In the genomic region with DNA sequence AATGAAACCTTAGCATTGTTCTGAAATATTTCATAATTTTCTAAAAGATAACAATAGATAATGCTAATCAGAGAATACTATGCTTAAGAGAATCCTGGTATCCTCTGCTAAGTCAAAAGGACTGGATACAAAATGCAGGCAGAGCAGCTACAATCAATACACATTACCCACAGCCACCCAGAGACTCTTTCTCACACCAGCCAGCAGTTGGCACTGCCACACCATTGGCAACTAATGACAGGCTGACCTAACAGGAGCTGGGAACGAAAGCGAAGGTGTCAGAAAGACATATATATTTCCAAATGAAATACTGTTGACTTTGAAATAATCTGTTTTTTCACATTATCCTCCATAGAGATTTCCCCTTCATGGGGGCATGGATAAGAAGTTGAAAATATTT, we compare ENCODE assay signal across 26 cellular contexts.
"Had no signal": no experiment of that assay in that cellular context is flagged by ENCODE, and none has a peak within 500 bp of the region (broad histone marks: within the 10 kb centered on the region; RNA-seq: fewer than 3 reads in every experiment).

No MANE protein-coding gene starts in this region.

- H3K36me3 ChIP-seq: ovary, prostate gland had no signal

- H3K27ac Mint-ChIP-seq: activated CD4-positive, alpha-beta T cell treated with anti-CD3 and anti-CD28 coated beads for 36 hours; activated CD8-positive, alpha-beta T cell treated with anti-CD3 and anti-CD28 coated beads, Interleukin-2, amount 10 ng/mL, durations not matched to agents 7 days and 5 days; activated naive CD4-positive, alpha-beta T cell treated with anti-CD3 and anti-CD28 coated beads, Interleukin-2, amount 50 U/mL, for 24 hours; activated naive CD8-positive, alpha-beta T cell treated with anti-CD3 and anti-CD28 coated beads, Interleukin-2, amount 50 U/mL, for 24 hours; dendritic cell treated with granulocyte-macrophage colony-stimulating factor and Interleukin-4, amounts not matched to agents 40 ng/mL and 50 ng/mL, for 4 days; endodermal cell; mesothelial cell of epicardium; naive thymus-derived CD4-positive, alpha-beta T cell; T-cell; T-helper 2 cell treated with Interferon-gamma antibody and Interleukin-4, amounts not matched to agents 5 μg/mL and 100 μg/mL, for 36 hours had no signal

- H3K4me3 Mint-ChIP-seq: activated CD4-positive, alpha-beta T cell treated with anti-CD3 and anti-CD28 coated beads for 36 hours; activated CD8-positive, alpha-beta memory T cell treated with anti-CD3 and anti-CD28 coated beads, Interleukin-2, amount 10 ng/mL, durations not matched to agents 7 days and 5 days; activated CD8-positive, alpha-beta T cell treated with anti-CD3 and anti-CD28 coated beads, Interleukin-2, amount 10 ng/mL, durations not matched to agents 7 days and 5 days; activated naive CD4-positive, alpha-beta T cell treated with anti-CD3 and anti-CD28 coated beads, Interleukin-2, amount 50 U/mL, for 24 hours; activated naive CD8-positive, alpha-beta T cell treated with anti-CD3 and anti-CD28 coated beads, Interleukin-2, amount 50 U/mL, for 24 hours; dendritic cell treated with granulocyte-macrophage colony-stimulating factor and Interleukin-4, amounts not matched to agents 40 ng/mL and 50 ng/mL, for 4 days; endodermal cell; mesothelial cell of epicardium; naive thymus-derived CD4-positive, alpha-beta T cell; T-cell; T-helper 2 cell treated with Interferon-gamma antibody and Interleukin-4, amounts not matched to agents 5 μg/mL and 100 μg/mL, for 36 hours had no signal

- H3K4me3 ChIP-seq: esophagus muscularis mucosa, heart right ventricle, left ventricle myocardium inferior, ovary, prostate gland, upper lobe of left lung had no signal

- H3K27me3 ChIP-seq: esophagus muscularis mucosa, foreskin keratinocyte, ovary, upper lobe of left lung had no signal

- ATAC-seq: activated CD4-positive, alpha-beta T cell treated with anti-CD3 and anti-CD28 coated beads for 36 hours; activated CD8-positive, alpha-beta memory T cell treated with anti-CD3 and anti-CD28 coated beads, Interleukin-2, amount 10 ng/mL, durations not matched to agents 7 days and 5 days; activated CD8-positive, alpha-beta T cell treated with anti-CD3 and anti-CD28 coated beads, Interleukin-2, amount 10 ng/mL, durations not matched to agents 7 days and 5 days; activated naive CD8-positive, alpha-beta T cell treated with anti-CD3 and anti-CD28 coated beads, Interleukin-2, amount 50 U/mL, for 24 hours; foreskin keratinocyte; naive thymus-derived CD4-positive, alpha-beta T cell; stimulated activated naive CD8-positive, alpha-beta T cell treated with anti-CD3 and anti-CD28 coated beads, Interleukin-15, Interleukin-2, amounts not matched to agents 100 U/mL and 50 U/mL, for 24 hours; T-cell had no signal

- DNase-seq: activated CD4-positive, alpha-beta T cell treated with anti-CD3 and anti-CD28 coated beads for 36 hours; activated CD4-positive, CD25-positive, alpha-beta regulatory T cell; activated CD8-positive, alpha-beta memory T cell treated with anti-CD3 and anti-CD28 coated beads, Interleukin-2, amount 10 ng/mL, durations not matched to agents 7 days and 5 days; activated CD8-positive, alpha-beta T cell treated with anti-CD3 and anti-CD28 coated beads, Interleukin-2, amount 10 ng/mL, durations not matched to agents 7 days and 5 days; activated gamma-delta T cell treated with Interleukin-2 at 50 U/mL for 16 hours; activated naive CD8-positive, alpha-beta T cell treated with anti-CD3 and anti-CD28 coated beads, Interleukin-2, amount 50 U/mL, for 24 hours; activated T-cell treated with anti-CD3 and anti-CD28 coated beads for 4 hours; amygdala; central memory CD4-positive, alpha-beta T cell; endodermal cell; foreskin keratinocyte; heart right ventricle; left ventricle myocardium inferior; naive thymus-derived CD4-positive, alpha-beta T cell; ovary; retina; stimulated activated CD4-positive, alpha-beta T cell treated with anti-CD3 and anti-CD28 coated beads, Interleukin-15, amount 100 ng/mL, for 24 hours; stimulated activated naive CD8-positive, alpha-beta T cell treated with anti-CD3 and anti-CD28 coated beads, Interleukin-15, Interleukin-2, amounts not matched to agents 100 U/mL and 50 U/mL, for 24 hours; T-cell; upper lobe of left lung had no signal

- H3K36me3 Mint-ChIP-seq: activated naive CD4-positive, alpha-beta T cell treated with anti-CD3 and anti-CD28 coated beads, Interleukin-2, amount 50 U/mL, for 24 hours; T-cell had no signal

- H3K4me1 Mint-ChIP-seq: activated CD4-positive, alpha-beta T cell treated with anti-CD3 and anti-CD28 coated beads for 36 hours; activated CD8-positive, alpha-beta memory T cell treated with anti-CD3 and anti-CD28 coated beads, Interleukin-2, amount 10 ng/mL, durations not matched to agents 7 days and 5 days; activated naive CD4-positive, alpha-beta T cell treated with anti-CD3 and anti-CD28 coated beads, Interleukin-2, amount 50 U/mL, for 24 hours; activated naive CD8-positive, alpha-beta T cell treated with anti-CD3 and anti-CD28 coated beads, Interleukin-2, amount 50 U/mL, for 24 hours; endodermal cell; naive thymus-derived CD4-positive, alpha-beta T cell; T-cell had no signal

- H3K4me1 ChIP-seq: esophagus muscularis mucosa, foreskin keratinocyte, heart right ventricle, left ventricle myocardium inferior, prostate gland, upper lobe of left lung had no signal

- H3K27me3 Mint-ChIP-seq: activated CD4-positive, alpha-beta T cell treated with anti-CD3 and anti-CD28 coated beads for 36 hours; activated CD8-positive, alpha-beta memory T cell treated with anti-CD3 and anti-CD28 coated beads, Interleukin-2, amount 10 ng/mL, durations not matched to agents 7 days and 5 days; activated naive CD4-positive, alpha-beta T cell treated with anti-CD3 and anti-CD28 coated beads, Interleukin-2, amount 50 U/mL, for 24 hours; activated naive CD8-positive, alpha-beta T cell treated with anti-CD3 and anti-CD28 coated beads, Interleukin-2, amount 50 U/mL, for 24 hours; dendritic cell treated with granulocyte-macrophage colony-stimulating factor and Interleukin-4, amounts not matched to agents 40 ng/mL and 50 ng/mL, for 4 days; naive thymus-derived CD4-positive, alpha-beta T cell; T-cell had no signal

- H3K27ac ChIP-seq: esophagus muscularis mucosa, foreskin keratinocyte, heart right ventricle, left ventricle myocardium inferior, ovary, prostate gland, upper lobe of left lung had no signal

- H3K9me3 ChIP-seq: esophagus muscularis mucosa, heart right ventricle, left ventricle myocardium inferior, ovary, prostate gland, upper lobe of left lung had no signal
